1 cellular context compared by ENCODE assay signal in the genomic region with DNA sequence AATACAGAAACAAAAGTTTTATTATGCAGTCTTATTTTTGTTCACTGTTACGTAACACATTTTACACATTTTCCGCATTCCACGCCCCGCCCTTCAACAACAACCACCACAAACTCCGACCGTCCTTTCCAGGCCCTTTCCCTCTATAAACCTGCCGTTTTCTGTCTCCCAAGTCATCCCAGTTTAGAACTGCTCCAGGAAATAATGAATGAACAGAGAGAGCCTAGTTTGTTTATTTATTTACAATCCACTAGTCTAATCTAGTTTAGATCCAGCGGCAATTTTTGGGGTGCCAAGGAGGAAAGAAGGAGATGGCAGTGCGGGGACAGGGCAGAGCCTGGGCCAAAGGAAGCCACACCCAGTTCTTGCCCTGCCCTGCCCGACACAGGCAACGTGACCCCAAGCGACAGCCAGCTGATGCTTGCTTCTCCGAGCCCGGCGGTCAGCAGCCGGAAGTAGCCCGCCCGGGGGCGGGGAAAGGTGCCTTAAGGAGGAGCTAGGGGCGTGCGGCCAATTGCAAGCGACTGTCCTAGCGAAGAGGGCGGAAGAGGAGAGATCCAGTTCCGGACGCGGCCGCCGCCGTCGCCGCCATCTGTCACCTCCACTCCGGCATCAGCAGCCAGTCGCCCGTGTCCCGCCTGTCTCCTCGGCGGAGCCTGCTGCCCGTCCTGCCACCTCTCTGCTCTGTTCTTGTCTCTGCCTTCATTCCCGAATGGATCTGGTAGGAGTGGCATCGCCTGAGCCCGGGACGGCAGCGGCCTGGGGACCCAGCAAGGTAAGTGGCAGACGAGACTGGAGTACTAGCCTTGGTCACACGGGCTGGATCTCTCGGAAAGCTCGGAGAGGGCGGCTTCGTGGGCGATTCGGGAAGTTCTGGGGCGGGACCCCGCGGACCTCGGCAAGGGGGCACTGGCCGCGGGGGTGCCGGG.
TF ChIP-seq lines count a peak whose summit lies in the region.

A gene with protein sequence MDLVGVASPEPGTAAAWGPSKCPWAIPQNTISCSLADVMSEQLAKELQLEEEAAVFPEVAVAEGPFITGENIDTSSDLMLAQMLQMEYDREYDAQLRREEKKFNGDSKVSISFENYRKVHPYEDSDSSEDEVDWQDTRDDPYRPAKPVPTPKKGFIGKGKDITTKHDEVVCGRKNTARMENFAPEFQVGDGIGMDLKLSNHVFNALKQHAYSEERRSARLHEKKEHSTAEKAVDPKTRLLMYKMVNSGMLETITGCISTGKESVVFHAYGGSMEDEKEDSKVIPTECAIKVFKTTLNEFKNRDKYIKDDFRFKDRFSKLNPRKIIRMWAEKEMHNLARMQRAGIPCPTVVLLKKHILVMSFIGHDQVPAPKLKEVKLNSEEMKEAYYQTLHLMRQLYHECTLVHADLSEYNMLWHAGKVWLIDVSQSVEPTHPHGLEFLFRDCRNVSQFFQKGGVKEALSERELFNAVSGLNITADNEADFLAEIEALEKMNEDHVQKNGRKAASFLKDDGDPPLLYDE (plus strand): TSS at position 560 of the 929 bp plus-strand sequence. CDS start 153 bp downstream, at position 713.

TF ChIP-seq in H1, 55 proteins besides CTCF, POLR2A, EP300 and RAD21:
- TF ChIP-seq YY1 (IDR thresholded peaks at IDR 0.05; ENCODE audit: low read depth, low read length) (peak; percentile 42; the same call in 1 of the 2 replicates), GABPA (IDR thresholded peaks at IDR 0.05; ENCODE audit: borderline replicate concordance, insufficient read depth, low read length) (peak; percentile 79; the same call in 1 of the 2 replicates), CBX8 (IDR thresholded peaks at IDR 0.05; ENCODE audit: borderline replicate concordance, low read depth, low read length) (no peak), CEBPB (IDR thresholded peaks at IDR 0.05; ENCODE audit: low read depth, low read length) (peak; percentile 62; the same call in 1 of the 2 replicates), TAF1 (IDR thresholded peaks at IDR 0.05; ENCODE audit: low read depth, low read length) (peak; percentile 40; the same call in 1 of the 2 replicates), POLR2AphosphoS5 (IDR thresholded peaks at IDR 0.05; ENCODE audit: low read depth, low read length) (0 out of 2 replicates have a peak, but pooled peaks have one; percentile 41), NANOG (IDR thresholded peaks at IDR 0.05; ENCODE audit: insufficient read depth, low read depth, low read length, poor library complexity, severe bottlenecking) (no peak), SIRT6 (IDR thresholded peaks at IDR 0.05; ENCODE audit: low read length) (no peak), TEAD4 (IDR thresholded peaks at IDR 0.05; ENCODE audit: low read depth, low read length) (peak; percentile 92), RBBP5 (IDR thresholded peaks at IDR 0.05; ENCODE audit: borderline replicate concordance, low read depth, low read length) (peak; percentile 86; the same call in 1 of the 2 replicates), SIN3A (conservative IDR thresholded peaks at IDR 0.05 in 1 of 2, IDR thresholded peaks at IDR 0.05 in 1 of 2; ENCODE audit: low read depth in 1 of 2, low read length in 2 of 2) (peak; percentile 94 to 99), PHF8 (conservative IDR thresholded peaks at IDR 0.05; ENCODE audit: low read depth, low read length) (peak; percentile 69), CBX5 (IDR thresholded peaks at IDR 0.05; ENCODE audit: low read depth, low read length) (no peak), CREB1 (IDR thresholded peaks at IDR 0.05) (peak; percentile 56; the same call in 1 of the 2 replicates), KDM5A (IDR thresholded peaks at IDR 0.05; ENCODE audit: low read length) (0 out of 2 replicates have a peak, but pooled peaks have one; percentile 43), HDAC2 (IDR thresholded peaks at IDR 0.05; ENCODE audit: borderline replicate concordance in 1 of 2, low read depth in 2 of 2, low read length in 2 of 2) (peak; percentile 22 to 73; a peak in 2 of 4 replicates), TBP (IDR thresholded peaks at IDR 0.05; ENCODE audit: low read depth, low read length) (no peak), HDAC6 (IDR thresholded peaks at IDR 0.05; ENCODE audit: low read depth, low read length) (no peak), KDM4A (IDR thresholded peaks at IDR 0.05; ENCODE audit: low read depth, low read length, severe bottlenecking) (peak; percentile 56), TAF7 (optimal IDR thresholded peaks at IDR 0.05; ENCODE audit: borderline replicate concordance, low read depth, low read length) (no peak), JUN (IDR thresholded peaks at IDR 0.05; ENCODE audit: low read depth, low read length) (no peak), SAP30 (IDR thresholded peaks at IDR 0.05; ENCODE audit: insufficient read depth, insufficient replicate concordance, low read length) (peak; percentile 75), ASH2L (IDR thresholded peaks at IDR 0.05; ENCODE audit: low read length) (peak; percentile 81)
- TF ChIP-seq, protein P1, sequence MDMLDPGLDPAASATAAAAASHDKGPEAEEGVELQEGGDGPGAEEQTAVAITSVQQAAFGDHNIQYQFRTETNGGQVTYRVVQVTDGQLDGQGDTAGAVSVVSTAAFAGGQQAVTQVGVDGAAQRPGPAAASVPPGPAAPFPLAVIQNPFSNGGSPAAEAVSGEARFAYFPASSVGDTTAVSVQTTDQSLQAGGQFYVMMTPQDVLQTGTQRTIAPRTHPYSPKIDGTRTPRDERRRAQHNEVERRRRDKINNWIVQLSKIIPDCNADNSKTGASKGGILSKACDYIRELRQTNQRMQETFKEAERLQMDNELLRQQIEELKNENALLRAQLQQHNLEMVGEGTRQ (IDR thresholded peaks at IDR 0.05; ENCODE audit: low read length), result peak; percentile 81
- TF ChIP-seq, protein P2, sequence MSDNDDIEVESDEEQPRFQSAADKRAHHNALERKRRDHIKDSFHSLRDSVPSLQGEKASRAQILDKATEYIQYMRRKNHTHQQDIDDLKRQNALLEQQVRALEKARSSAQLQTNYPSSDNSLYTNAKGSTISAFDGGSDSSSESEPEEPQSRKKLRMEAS (IDR thresholded peaks at IDR 0.05), result peak; percentile 50; the same call in 1 of the 2 replicates
